In genomic region chr18:6414723-6415362, GRCh38 we compare ENCODE assay signal across 9 cellular contexts. TPM values are rescaled to one million over a fixed set of nuclear protein-coding genes. Genes with fewer than 3 reads are reported as not detected.
DNase-seq lines count a peak whose midpoint lies in the region; ATAC-seq and TF ChIP-seq lines count a peak whose summit lies in the region.
"Had no signal": no experiment of that assay in that cellular context is flagged by ENCODE, and none has a peak within 500 bp of the region (broad histone marks: within the 10 kb centered on the region; RNA-seq: fewer than 3 reads in every experiment).

Gene L3MBTL4 (minus strand): TSS chr18:6414911. CDS start chr18:6311625, 103,286 bp downstream.

- H3K9me3 ChIP-seq in gastroesophageal sphincter: no peaks in the 10 kb centered on the region

- H3K4me1 Mint-ChIP-seq in T-cell: peaks cover 10 to 13% (median 12%) of the 10 kb centered on the region in 3 donors

- TF ChIP-seq POLR2A in gastroesophageal sphincter (IDR thresholded peaks at IDR 0.05): peak in 1 of 2 donors; percentile 19

- DNase-seq in BJ (ENCODE audit: low read depth): no peak
- peak in 3 of 34 experiments; percentile 2 to 6 (median 5) for DNase-seq in T-cell
- peak in 45 of 56 donors; percentile 26 to 78 (median 56) for DNase-seq in nucleus accumbens (lab: John Stamatoyannopoulos, UW)
- DNase-seq in KBM-7: no peak
- no peak for DNase-seq in NCI-H446 (lab: John Stamatoyannopoulos, UW)

- TF ChIP-seq CTCF in BJ (IDR thresholded peaks at IDR 0.05; ENCODE audit: insufficient read depth, low read depth, low read length) (no peak), gastroesophageal sphincter (IDR thresholded peaks at IDR 0.05) (no peak)

- no peak for TF ChIP-seq EP300 in gastroesophageal sphincter (IDR thresholded peaks at IDR 0.05)

- in situ Hi-C loops in KBM-7 (cut with MboI; ENCODE audit: low pct_unique_long_range_greater_than_20kb, low sequenced_read_pairs): no loop called here

- 1 to 10% methylated on average over 5 to 19 of the region's 67 CpGs for WGBS in gastroesophageal sphincter (ENCODE audit: low coverage in 1 of 2), 2 donors

- peak within 1 kb of the TSS in 1 of 2 donors; percentile 25 for H3K27ac Mint-ChIP-seq in T-cell

- POLR2A ChIA-PET in BJ (lab: Charles Lee): no interaction called here
- POLR2A ChIA-PET in T-cell (lab: Charles Lee): no interaction called here

- no peaks in the 10 kb centered on the region for H3K36me3 Mint-ChIP-seq in T-cell

- ATAC-seq in GM18520 (IDR thresholded peaks at IDR 0.05; ENCODE audit: unreplicated experiment) (peak; percentile 40), HG02970 (IDR thresholded peaks at IDR 0.05; ENCODE audit: low FRiP score, unreplicated experiment) (peak; percentile 50), T-cell (replicated peaks in 1 of 4) (peak in 1 of 4 experiments; percentile 29), gastroesophageal sphincter (peak; percentile 63)

- H3K9me3 Mint-ChIP-seq in T-cell: peaks cover 0 to 5% (median 2%) of the 10 kb centered on the region in 3 donors

- peaks cover 21 to 32% of the 10 kb centered on the region in 2 donors for H3K27me3 Mint-ChIP-seq in T-cell

- H3K4me3 Mint-ChIP-seq in T-cell: peak within 1 kb of the TSS; percentile 65 to 78 (median 74)

- H3K27me3 ChIP-seq in BJ (ENCODE audit: control insufficient read depth, insufficient read depth, low read length) (peaks cover 14% of the 10 kb centered on the region), gastroesophageal sphincter (peaks cover 11% of the 10 kb centered on the region)

- CTCF ChIA-PET in BJ (lab: Yijun Ruan, JAX) (no interaction called here), T-cell (lab: Charles Lee) (no interaction called here)

- peaks cover 0 to 10% (median 0%) of the 10 kb centered on the region in 3 donors for H3K4me1 ChIP-seq in gastroesophageal sphincter

- peak within 1 kb of the TSS in 3 of 4 donors; percentile 64 to 85 (median 78) for H3K27ac ChIP-seq in gastroesophageal sphincter

- H3K36me3 ChIP-seq in BJ (ENCODE audit: control insufficient read depth, insufficient read depth, low read length): no peaks in the 10 kb centered on the region
- H3K36me3 ChIP-seq in gastroesophageal sphincter: no peaks in the 10 kb centered on the region

- H3K4me3 ChIP-seq in BJ (ENCODE audit: low read depth, low read length) (peak within 1 kb of the TSS; percentile 23), gastroesophageal sphincter (peak within 1 kb of the TSS; percentile 52 to 86)

RNA-seq across cellular contexts. Expression of gene L3MBTL4, which starts in this region (rescaled TPM):
- not detected in 2 replicates for polyA plus RNA-seq in BJ (2011; rRNA removed)
- polyA minus RNA-seq in BJ (2011; rRNA and poly(A)+ RNA removed): not detected in 2 replicates
- total RNA-seq in T-cell (1 to 10 TPM in 2 of 5 donors, under 1 TPM in 3; 0.58 to 1.6 (median 0.83) TPM), gastroesophageal sphincter (1 to 10 TPM in 3 of 4 donors, under 1 TPM in 1; 0.46 to 8.1 (median 4.9) TPM)
- total RNA-seq: LHCN-M2 had no signal

Comparison
In these comparisons a context has a peak if more than half of its experiments do, and no peak if none do; other contexts are left out.
1. DNase-seq: peak in nucleus accumbens (45 of 56); none in BJ (single experiment), KBM-7 (single experiment) and NCI-H446 (0 of 2).